1 cellular context compared by ENCODE assay signal in genomic region chr12:51253276-51253675, GRCh38.
TF ChIP-seq lines count a peak whose summit lies in the region.

No MANE protein-coding gene starts in this region.

TF ChIP-seq in IMR-90, 13 proteins besides CTCF, POLR2A, EP300 and RAD21:
- TF ChIP-seq MAZ (IDR thresholded peaks at IDR 0.05; ENCODE audit: borderline replicate concordance, low read depth, low read length) (no peak), CEBPB (IDR thresholded peaks at IDR 0.05; ENCODE audit: low read depth, low read length) (peak; percentile 34)
